Comparison of ENCODE assay signal across 8 cellular contexts in genomic region chr4:112523764-112524505, GRCh38.
DNase-seq lines count a peak whose midpoint lies in the region; ATAC-seq and TF ChIP-seq lines count a peak whose summit lies in the region.

No MANE protein-coding gene starts in this region.

- peaks cover 28% of the 10 kb centered on the region for H3K4me1 ChIP-seq in OCI-LY3 (ENCODE audit: low read length)

- TF ChIP-seq CTCF in C4-2B (conservative IDR thresholded peaks at IDR 0.05) = peak; percentile 94
- peak; percentile 94 for TF ChIP-seq CTCF in OCI-LY3 (IDR thresholded peaks at IDR 0.05; ENCODE audit: low read depth, low read length)

- peak overlapping the region; percentile 84 for H3K4me2 ChIP-seq in OCI-LY3 (ENCODE audit: low read length)

- peaks cover 33% of the 10 kb centered on the region for H3K27me3 ChIP-seq in OCI-LY3 (ENCODE audit: low read depth, low read length)

- H2AFZ ChIP-seq in OCI-LY3 (ENCODE audit: low read depth, low read length) = peak overlapping the region; percentile 93

- H3K27ac ChIP-seq in C4-2B = no peak overlapping the region
- H3K27ac ChIP-seq in OCI-LY3 (ENCODE audit: low read length) = no peak overlapping the region

- no peaks in the 10 kb centered on the region for H3K9me3 ChIP-seq in OCI-LY3 (ENCODE audit: insufficient read depth, low read length)

- no peaks in the 10 kb centered on the region for H3K36me3 ChIP-seq in OCI-LY3 (replicated peaks; ENCODE audit: low read depth, low read length)

- no peaks in the 10 kb centered on the region for H3K79me2 ChIP-seq in OCI-LY3 (ENCODE audit: low read length)

- intact Hi-C loops in head of caudate nucleus (cut with DNase I) = loop anchor here (5.0 kb wide), 1 partner anchor 197 kb away; no protein-coding TSS in a partner anchor

- no peaks in the 10 kb centered on the region for H4K20me1 ChIP-seq in OCI-LY3 (ENCODE audit: insufficient read depth, low read length)

- peak; percentile 61 for DNase-seq in activated T-helper 1 cell treated with Interleukin-2 at 50 U/mL for 16 hours (ENCODE audit: low read depth)
- DNase-seq in head of caudate nucleus = peak in 26 of 42 donors; percentile 12 to 73 (median 42)
- peak; percentile 85 for DNase-seq in retina
- DNase-seq in T1000 (lab: John Stamatoyannopoulos, UW) = no peak

- H3K9ac ChIP-seq in OCI-LY3 (ENCODE audit: low read length) = peak overlapping the region; percentile 53

- ATAC-seq in GM19372 (IDR thresholded peaks at IDR 0.05; ENCODE audit: low read depth, unreplicated experiment) = peak; percentile 79
- ATAC-seq in HG03457 (IDR thresholded peaks at IDR 0.05; ENCODE audit: unreplicated experiment) = peak; percentile 69

- H3K4me3 ChIP-seq in OCI-LY3 (ENCODE audit: low read length) = peak overlapping the region; percentile 80
